In genomic region chr1:5632226-5632625, GRCh38 we compare ENCODE assay signal across 33 cellular contexts.
DNase-seq lines count a peak whose midpoint lies in the region; ATAC-seq, FAIRE-seq and TF ChIP-seq lines count a peak whose summit lies in the region.
"Had no signal": no experiment of that assay in that cellular context is flagged by ENCODE, and none has a peak within 500 bp of the region (broad histone marks: within the 10 kb centered on the region; RNA-seq: fewer than 3 reads in every experiment).

No MANE protein-coding gene starts in this region.

- H3K27ac Mint-ChIP-seq in activated T-helper 17 cell treated with anti-CD3 and anti-CD28 coated beads, Interleukin-2, amount 50 U/mL, for 72 hours: no peak overlapping the region
- H3K27ac Mint-ChIP-seq: activated naive CD8-positive, alpha-beta T cell; activated T-helper 2 cell treated with anti-CD3 and anti-CD28 coated beads, Interferon-gamma antibody, Interleukin-2, Interleukin-4, amounts not matched to agents 10 μg/mL and 5 μg/mL and 100 μg/mL, durations not matched to agents 14 hours and 24 hours and 36 hours; CD14-positive monocyte; GM23338; HFFc6; memory B cell; progenitor cell of endocrine pancreas; T-helper 17 cell had no signal

- in situ Hi-C loops in transverse colon (cut with MboI; ENCODE audit: low pct_ligation_motif_present in 1 of 4, low pct_unique_long_range_greater_than_20kb in 1 of 4, low sequenced_read_pairs in 3 of 4): no loop called here

- FAIRE-seq in GM12892 (lab: Jason Lieb, UNC): no peak
- FAIRE-seq: endometrium, frontal cortex, GM12891 had no signal

- peak; percentile 32 for ATAC-seq in activated T-helper 17 cell treated with anti-CD3 and anti-CD28 coated beads, Interleukin-2, amount 50 U/mL, for 72 hours (replicated peaks)
- ATAC-seq: GM23338, T-helper 17 cell, upper lobe of right lung had no signal

- H3K4me1 ChIP-seq in transverse colon: peaks cover 0 to 4% (median 0%) of the 10 kb centered on the region in 4 donors
- H3K4me1 ChIP-seq: ascending aorta, SJSA1, upper lobe of right lung had no signal

- no peaks in the 10 kb centered on the region for H3K36me3 Mint-ChIP-seq in activated T-helper 17 cell treated with anti-CD3 and anti-CD28 coated beads, Interleukin-2, amount 50 U/mL, for 72 hours (ENCODE audit: low read depth)
- H3K36me3 Mint-ChIP-seq: activated naive CD8-positive, alpha-beta T cell; CD14-positive monocyte had no signal

- H3K36me3 ChIP-seq in transverse colon: no peaks in the 10 kb centered on the region
- H3K36me3 ChIP-seq: ascending aorta, cardiac muscle cell, sigmoid colon, SJSA1, upper lobe of right lung had no signal

- 17% methylated on average over 4 of the region's 4 CpGs; no CpG with 5 or more reads in 1 of the 2 donors for WGBS in transverse colon (ENCODE audit: low coverage in 1 of 2), 2 donors

- TF ChIP-seq POLR2A in transverse colon (IDR thresholded peaks at IDR 0.05): no peak
- TF ChIP-seq POLR2A in GM12892 (IDR thresholded peaks at IDR 0.05; ENCODE audit: low read depth, low read length): no peak

- no peak for TF ChIP-seq CTCF in transverse colon (IDR thresholded peaks at IDR 0.05)

- H3K4me1 Mint-ChIP-seq in activated T-helper 17 cell treated with anti-CD3 and anti-CD28 coated beads, Interleukin-2, amount 50 U/mL, for 72 hours: no peaks in the 10 kb centered on the region
- H3K4me1 Mint-ChIP-seq: CD14-positive monocyte had no signal

- H3K4me3 Mint-ChIP-seq in activated T-helper 17 cell treated with anti-CD3 and anti-CD28 coated beads, Interleukin-2, amount 50 U/mL, for 72 hours: no peak overlapping the region
- H3K4me3 Mint-ChIP-seq: activated naive CD8-positive, alpha-beta T cell; CD14-positive monocyte; GM23338; HFFc6; memory B cell; T-helper 17 cell had no signal

- peaks cover 8% of the 10 kb centered on the region for H3K27me3 ChIP-seq in transverse colon
- H3K27me3 ChIP-seq: ascending aorta, cardiac muscle cell, sigmoid colon, SJSA1 had no signal

- peak; percentile 18 for DNase-seq in stimulated activated CD4-positive, alpha-beta T cell treated with anti-CD3 and anti-CD28 coated beads, Interleukin-15, amount 100 ng/mL, for 24 hours
- DNase-seq in stimulated activated CD4-positive, alpha-beta T cell treated with anti-CD3 and anti-CD28 coated beads, Interleukin-4, amount 100 ng/mL, for 4 hours: no peak
- DNase-seq in islet precursor cell: peak; percentile 87
- peak; percentile 31 for DNase-seq in transverse colon
- DNase-seq in GM12892 (ENCODE audit: insufficient read length): no peak
- DNase-seq in DMS 273 (lab: John Stamatoyannopoulos, UW; ENCODE audit: unreplicated experiment): no peak
- DNase-seq: activated CD4-positive, CD25-positive, alpha-beta regulatory T cell treated with anti-CD3 and anti-CD28 coated beads, Interleukin-2, amount 50 U/mL, for 72 hours; Calu3; cortex of kidney; HFFc6; Karpas-422; NCI-H1436; NCI-H2107; NCI-H446; NCI-H82; RPMI8226; sigmoid colon; T-helper 17 cell; upper lobe of right lung had no signal

- H3K9me3 Mint-ChIP-seq in activated T-helper 17 cell treated with anti-CD3 and anti-CD28 coated beads, Interleukin-2, amount 50 U/mL, for 72 hours: no peaks in the 10 kb centered on the region
- H3K9me3 Mint-ChIP-seq: activated T-helper 2 cell treated with anti-CD3 and anti-CD28 coated beads, Interferon-gamma antibody, Interleukin-2, Interleukin-4, amounts not matched to agents 10 μg/mL and 5 μg/mL and 100 μg/mL, durations not matched to agents 14 hours and 24 hours and 36 hours had no signal

- H3K9me3 ChIP-seq in transverse colon: no peaks in the 10 kb centered on the region
- H3K9me3 ChIP-seq: ascending aorta, sigmoid colon, SJSA1, upper lobe of right lung had no signal

- intact Hi-C loops in transverse colon (cut with DNase I; ENCODE audit: low total_unique reads): no loop called here

- H3K4me3 ChIP-seq in transverse colon: no peak overlapping the region
- H3K4me3 ChIP-seq: ascending aorta, cardiac muscle cell, GM23338, sigmoid colon, SJSA1, upper lobe of right lung had no signal

- peaks cover 7% of the 10 kb centered on the region for H3K27me3 Mint-ChIP-seq in activated T-helper 17 cell treated with anti-CD3 and anti-CD28 coated beads, Interleukin-2, amount 50 U/mL, for 72 hours

- TF ChIP-seq EP300 in transverse colon (IDR thresholded peaks at IDR 0.05; ENCODE audit: low read depth): no peak

- no peak overlapping the region for H3K27ac ChIP-seq in transverse colon
- H3K27ac ChIP-seq: ascending aorta, cardiac muscle cell, HL-60, sigmoid colon, SJSA1, upper lobe of right lung had no signal

Comparison
In these comparisons a context has a peak if more than half of its experiments do, and no peak if none do; other contexts are left out.
1. DNase-seq: peak in stimulated activated CD4-positive, alpha-beta T cell treated with anti-CD3 and anti-CD28 coated beads, Interleukin-15, amount 100 ng/mL, for 24 hours (single experiment), islet precursor cell (single experiment) and transverse colon (single experiment); none in stimulated activated CD4-positive, alpha-beta T cell treated with anti-CD3 and anti-CD28 coated beads, Interleukin-4, amount 100 ng/mL, for 4 hours (0 of 2), GM12892 (single experiment) and DMS 273 (single experiment).